In genomic region chr11:96306933-96307747, GRCh38 we compare ENCODE assay signal across 8 cellular contexts. TPM values are rescaled to one million over a fixed set of nuclear protein-coding genes. Genes with fewer than 3 reads are reported as not detected.
DNase-seq lines count a peak whose midpoint lies in the region; ATAC-seq and TF ChIP-seq lines count a peak whose summit lies in the region.

No MANE protein-coding gene starts in this region.

- H3K27ac ChIP-seq in temporal lobe (ENCODE audit: low read depth, low read length) = peak overlapping the region; percentile 40

- H3K27me3 ChIP-seq in endocrine pancreas (ENCODE audit: control insufficient read depth, insufficient read depth, low read length) = no peaks in the 10 kb centered on the region

- H3K4me3 ChIP-seq in HFF-Myc (replicated peaks; ENCODE audit: low read depth, low read length) (peak overlapping the region; percentile 45), endocrine pancreas (ENCODE audit: control insufficient read depth, insufficient read depth, low read length) (peak overlapping the region; percentile 74)

- peak overlapping the region; percentile 8 for H3K9ac ChIP-seq in endocrine pancreas (ENCODE audit: control insufficient read depth, insufficient read depth, low read length)

- H3K9me3 ChIP-seq in endocrine pancreas (ENCODE audit: control insufficient read depth, low read length) = no peaks in the 10 kb centered on the region

- H3K4me1 ChIP-seq in endocrine pancreas (ENCODE audit: control insufficient read depth, insufficient read depth, low read length) = peaks cover 19% of the 10 kb centered on the region

- ATAC-seq in HG03565 (IDR thresholded peaks at IDR 0.05; ENCODE audit: unreplicated experiment) (no peak), GM19351 (IDR thresholded peaks at IDR 0.05; ENCODE audit: unreplicated experiment) (no peak)

- H3K36me3 ChIP-seq in endocrine pancreas (ENCODE audit: control insufficient read depth, insufficient read depth, low read length) = no peaks in the 10 kb centered on the region

- no peak for TF ChIP-seq CTCF in HFF-Myc (IDR thresholded peaks at IDR 0.05; ENCODE audit: low read depth, low read length, missing control alignments)

- DNase-seq in ACHN = peak; percentile 94
- DNase-seq in HFF-Myc (ENCODE audit: extremely low read depth, low read depth) = peak; percentile 99
- peak; percentile 24 for DNase-seq in SHP77 treated with DMSO at 0.1 percent for 48 hours (lab: John Stamatoyannopoulos, UW)
- peak; percentile 73 for DNase-seq in medulla oblongata (ENCODE audit: extremely low spot score)

- in situ Hi-C loops in ACHN (cut with HindIII; ENCODE audit: low pct_ligation_motif_present, low pct_unique_long_range_greater_than_20kb, low sequenced_read_pairs) = no loop called here

RNA-seq across cellular contexts. Expression of gene MAML2, which starts 35.9 kb away (rescaled TPM):
- total RNA-seq in temporal lobe = 4.9 TPM

Comparison
In these comparisons a context has a peak if more than half of its experiments do, and no peak if none do; other contexts are left out.
1. DNase-seq: peak in every context shown above with its lines; median percentile 99 in HFF-Myc; 94 in ACHN; 73 in medulla oblongata; 24 in SHP77 treated with DMSO at 0.1 percent for 48 hours.